ENCODE assay signal across 9 cellular contexts in genomic region chr5:141040093-141040762, GRCh38. TPM values are rescaled to one million over a fixed set of nuclear protein-coding genes. Genes with fewer than 3 reads are reported as not detected.
DNase-seq lines count a peak whose midpoint lies in the region; ATAC-seq and TF ChIP-seq lines count a peak whose summit lies in the region.
"Had no signal": no experiment of that assay in that cellular context is flagged by ENCODE, and none has a peak within 500 bp of the region (broad histone marks: within the 10 kb centered on the region; RNA-seq: fewer than 3 reads in every experiment).

No MANE protein-coding gene starts in this region.

- H3K27ac ChIP-seq in endodermal cell (ENCODE audit: low read depth, low read length): peak overlapping the region; percentile 97

- ATAC-seq in GM18520 (IDR thresholded peaks at IDR 0.05; ENCODE audit: unreplicated experiment) (no peak), HG02885 (IDR thresholded peaks at IDR 0.05; ENCODE audit: poor library complexity, unreplicated experiment) (no peak), HG02610 (IDR thresholded peaks at IDR 0.05; ENCODE audit: unreplicated experiment) (no peak), HG02623 (IDR thresholded peaks at IDR 0.05; ENCODE audit: unreplicated experiment) (no peak)

- H3K27ac Mint-ChIP-seq in HFFc6 (no peak overlapping the region), endodermal cell (no peak overlapping the region)
- H3K27ac Mint-ChIP-seq: IgD-negative memory B cell had no signal

- H3K9me3 Mint-ChIP-seq in HFFc6 (peaks cover 10% of the 10 kb centered on the region), endodermal cell (no peaks in the 10 kb centered on the region)

- DNase-seq in HFFc6: no peak
- DNase-seq in NCI-H526 (lab: John Stamatoyannopoulos, UW): peak; percentile 88 to 91
- peak; percentile 90 for DNase-seq in endodermal cell
- DNase-seq in myocyte (ENCODE audit: low read depth): peak; percentile 4

- H3K4me3 ChIP-seq in endodermal cell (ENCODE audit: low read length): peak overlapping the region; percentile 98

- H3K4me1 ChIP-seq in endodermal cell (ENCODE audit: control insufficient read depth, insufficient read depth, low read length): no peaks in the 10 kb centered on the region

- H3K4me1 Mint-ChIP-seq in HFFc6 (ENCODE audit: low read depth): no peaks in the 10 kb centered on the region
- no peaks in the 10 kb centered on the region for H3K4me1 Mint-ChIP-seq in endodermal cell
- H3K4me1 Mint-ChIP-seq: IgD-negative memory B cell had no signal

- peak; percentile 46 for TF ChIP-seq CTCF in HFFc6 (IDR thresholded peaks at IDR 0.05)
- TF ChIP-seq CTCF in endodermal cell (conservative IDR thresholded peaks at IDR 0.05): peak; percentile 93

- WGBS in endodermal cell (ENCODE audit: insufficient coverage in 1 of 2, insufficient read length in 1 of 2), 2 experiments: 1 to 2% methylated on average over 13 to 24 of the region's 24 CpGs

- H3K36me3 ChIP-seq in endodermal cell (ENCODE audit: control insufficient read depth, insufficient read depth, low read length): no peaks in the 10 kb centered on the region

- H3K27me3 ChIP-seq in endodermal cell (ENCODE audit: control insufficient read depth, insufficient read depth, low read length, poor library complexity, severe bottlenecking): peaks cover 7% of the 10 kb centered on the region

- H3K9ac ChIP-seq in endodermal cell (ENCODE audit: extremely low read depth, low read length, poor library complexity, severe bottlenecking): peak overlapping the region; percentile 86

- H3K36me3 Mint-ChIP-seq in HFFc6 (ENCODE audit: low read depth) (no peaks in the 10 kb centered on the region), endodermal cell (ENCODE audit: low read depth) (no peaks in the 10 kb centered on the region)
- H3K36me3 Mint-ChIP-seq: IgD-negative memory B cell had no signal

- H3K27me3 Mint-ChIP-seq in HFFc6 (ENCODE audit: insufficient read depth): no peaks in the 10 kb centered on the region
- H3K27me3 Mint-ChIP-seq in endodermal cell (ENCODE audit: insufficient read depth): peaks cover 10% of the 10 kb centered on the region

- H3K4me3 Mint-ChIP-seq in HFFc6: no peak overlapping the region
- no peak overlapping the region for H3K4me3 Mint-ChIP-seq in endodermal cell
- H3K4me3 Mint-ChIP-seq: IgD-negative memory B cell had no signal

- H3K9me3 ChIP-seq in endodermal cell (ENCODE audit: control insufficient read depth, low read length): no peaks in the 10 kb centered on the region

RNA-seq across cellular contexts. Expression of gene PCDHB1, which starts 10.9 kb away (rescaled TPM):
- not detected for total RNA-seq in HFFc6 (2021; fragmentation: NEBNext Ultra II Directional; extraction: Animal tissue kit (Norgen Biotek cat#: 25700))
- total RNA-seq in endodermal cell: under 1 TPM in 1 of 2 donors, not detected in 1; 0.04 TPM
- 0.04 TPM for polyA plus RNA-seq in endodermal cell (2013, experiment 1 of 2)
- polyA plus RNA-seq in endodermal cell (2013, experiment 2 of 2): not detected
- total RNA-seq in myocyte: not detected in 2 replicates
- polyA plus RNA-seq in myocyte (2012): not detected
- polyA plus RNA-seq: IgD-negative memory B cell had no signal

RNA-seq across cellular contexts. Expression of gene PCDHB2, which starts 54.2 kb away (rescaled TPM):
- 1 to 10 TPM; 4.1 to 8.6 (median 5.3) TPM for total RNA-seq in HFFc6 (2021; fragmentation: NEBNext Ultra II Directional; extraction: Animal tissue kit (Norgen Biotek cat#: 25700))
- total RNA-seq in endodermal cell: 10 to 100 TPM; 28.4 to 32.1 TPM
- 29.2 TPM for polyA plus RNA-seq in endodermal cell (2013, experiment 1 of 2)
- polyA plus RNA-seq in endodermal cell (2013, experiment 2 of 2): 28.6 TPM
- 20.3 and 21.5 TPM in 2 replicates for total RNA-seq in myocyte
- 21.2 TPM for polyA plus RNA-seq in myocyte (2012)
- polyA plus RNA-seq: IgD-negative memory B cell had no signal
